In the genomic region with DNA sequence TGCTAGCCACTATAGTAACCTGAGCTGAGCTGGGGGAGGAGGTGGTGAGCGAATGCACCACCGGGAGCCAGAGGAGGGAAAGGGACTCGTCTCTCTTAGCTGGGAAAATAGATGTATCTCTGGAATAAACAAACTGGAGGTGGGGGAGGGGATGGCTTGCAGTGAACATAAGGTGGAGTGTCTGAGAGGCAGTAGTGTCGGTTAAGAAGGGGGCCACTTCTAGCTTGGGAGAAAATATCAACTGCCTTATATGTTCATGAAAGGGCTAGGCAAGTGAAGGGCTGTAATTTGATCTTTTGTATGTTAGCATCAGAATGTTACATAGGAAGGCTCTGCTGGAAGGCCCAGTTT, we compare ENCODE assay signal across 9 cellular contexts. TPM values are rescaled to one million over a fixed set of nuclear protein-coding genes. Genes with fewer than 3 reads are reported as not detected.
DNase-seq lines count a peak whose midpoint lies in the region; ATAC-seq and TF ChIP-seq lines count a peak whose summit lies in the region.
"Had no signal": no experiment of that assay in that cellular context is flagged by ENCODE, and none has a peak within 500 bp of the region (broad histone marks: within the 10 kb centered on the region; RNA-seq: fewer than 3 reads in every experiment).

No MANE protein-coding gene starts in this region.

- TF ChIP-seq CTCF in ascending aorta (IDR thresholded peaks at IDR 0.05), result no peak

- H3K9me3 ChIP-seq in BLaER1, result no peaks in the 10 kb centered on the region
- no peaks in the 10 kb centered on the region for H3K9me3 ChIP-seq in ascending aorta
- no peaks in the 10 kb centered on the region for H3K9me3 ChIP-seq in mesodermal cell (ENCODE audit: control insufficient read depth, low read length)
- no peaks in the 10 kb centered on the region for H3K9me3 ChIP-seq in CD8-positive, alpha-beta memory T cell (ENCODE audit: low read length)

- no peaks in the 10 kb centered on the region for H4K20me1 ChIP-seq in BLaER1

- no peak overlapping the region for H3K9ac ChIP-seq in BLaER1

- 0 to 8% methylated on average over 4 of the region's 4 CpGs for WGBS in mesodermal cell (ENCODE audit: insufficient coverage in 2 of 2), 2 experiments

- ATAC-seq in left colon, result no peak
- ATAC-seq in GM21447 (IDR thresholded peaks at IDR 0.05; ENCODE audit: unreplicated experiment), result no peak

- H3K27ac ChIP-seq in BLaER1 (no peak overlapping the region), ascending aorta (peak overlapping the region; percentile 97 to 98), mesodermal cell (ENCODE audit: low read depth, low read length, severe bottlenecking) (no peak overlapping the region)
- H3K27ac ChIP-seq in CD8-positive, alpha-beta memory T cell (ENCODE audit: low read depth, low read length), result no peak overlapping the region

- CTCF ChIA-PET in CD8-positive, alpha-beta memory T cell (lab: Charles Lee), result no interaction called here

- H3K4me1 Mint-ChIP-seq in CD8-positive, alpha-beta memory T cell, result peaks cover 3 to 9% (median 8%) of the 10 kb centered on the region in 3 donors

- H3K4me3 ChIP-seq in BLaER1, result no peak overlapping the region
- peak overlapping the region; percentile 37 to 94 for H3K4me3 ChIP-seq in ascending aorta
- H3K4me3 ChIP-seq in mesodermal cell (ENCODE audit: extremely low read depth, insufficient read depth, low read length, poor library complexity, severe bottlenecking), result peak overlapping the region; percentile 65
- H3K4me3 ChIP-seq in CD8-positive, alpha-beta memory T cell (ENCODE audit: low read length), result no peak overlapping the region

- H3K27me3 ChIP-seq in BLaER1, result peaks cover 33% of the 10 kb centered on the region
- H3K27me3 ChIP-seq in ascending aorta, result no peaks in the 10 kb centered on the region
- no peaks in the 10 kb centered on the region for H3K27me3 ChIP-seq in CD8-positive, alpha-beta memory T cell (ENCODE audit: insufficient read depth, low read length, poor library complexity, severe bottlenecking)

- intact Hi-C loops in ascending aorta (cut with DNase I) (loop anchor here (2.0 to 10.0 kb wide), 10 partner anchors 14 to 839 kb away; no protein-coding TSS in a partner anchor), left colon (cut with DNase I, micrococcal nuclease) (loop anchor here in 1 of 2 donors (10.0 kb wide), 2 partner anchors 102 to 332 kb away; no protein-coding TSS in a partner anchor)

- no peak overlapping the region for H3K27ac Mint-ChIP-seq in CD8-positive, alpha-beta memory T cell

- H3K27me3 Mint-ChIP-seq in CD8-positive, alpha-beta memory T cell, result peaks cover 5% of the 10 kb centered on the region in 2 donors

- H3K36me3 Mint-ChIP-seq in CD8-positive, alpha-beta memory T cell, result peaks cover 0 to 1% (median 0%) of the 10 kb centered on the region in 3 donors

- H3K4me2 ChIP-seq in BLaER1, result peak overlapping the region; percentile 88

- H3K4me1 ChIP-seq in BLaER1, result peaks cover 29% of the 10 kb centered on the region
- H3K4me1 ChIP-seq in ascending aorta, result peaks cover 0 to 18% of the 10 kb centered on the region in 2 donors
- peaks cover 19% of the 10 kb centered on the region for H3K4me1 ChIP-seq in mesodermal cell (ENCODE audit: control insufficient read depth, insufficient read depth, low read length, poor library complexity, severe bottlenecking)
- peaks cover 4% of the 10 kb centered on the region for H3K4me1 ChIP-seq in CD8-positive, alpha-beta memory T cell (ENCODE audit: insufficient read depth, low read length)

- POLR2A ChIA-PET in CD8-positive, alpha-beta memory T cell (lab: Charles Lee), result no interaction called here

- H3K36me3 ChIP-seq in BLaER1, result no peaks in the 10 kb centered on the region
- no peaks in the 10 kb centered on the region for H3K36me3 ChIP-seq in ascending aorta
- no peaks in the 10 kb centered on the region for H3K36me3 ChIP-seq in mesodermal cell (ENCODE audit: control insufficient read depth, insufficient read depth, low read length)
- no peaks in the 10 kb centered on the region for H3K36me3 ChIP-seq in CD8-positive, alpha-beta memory T cell (ENCODE audit: insufficient read depth, low read length)

- H3K9me3 Mint-ChIP-seq in CD8-positive, alpha-beta memory T cell, result no peaks in the 10 kb centered on the region

- peak; percentile 66 for DNase-seq in NCI-H1092 treated with DMSO at 0.1 percent for 48 hours (lab: John Stamatoyannopoulos, UW)
- DNase-seq in ascending aorta (ENCODE audit: low spot score in 2 of 2), result no peak
- DNase-seq in left colon, result no peak
- DNase-seq in amniotic stem cell (lab: John Stamatoyannopoulos, UW), result no peak
- DNase-seq in CD8-positive, alpha-beta memory T cell, result no peak
- DNase-seq: effector CD4-positive, alpha-beta T cell had no signal

- H3K4me3 Mint-ChIP-seq in CD8-positive, alpha-beta memory T cell, result no peak overlapping the region

RNA-seq across cellular contexts. Expression of a gene that starts 2.2 kb away (rescaled TPM):
- total RNA-seq in ascending aorta (23.5 TPM), left colon (10 to 100 TPM; 10.2 to 21.2 TPM)
- 10.7 TPM for polyA plus RNA-seq in mesodermal cell (2013, experiment 1 of 2)
- 8.6 TPM for polyA plus RNA-seq in mesodermal cell (2013, experiment 2 of 2)
- 10 to 100 TPM; 13.9 to 14.1 TPM for total RNA-seq in CD8-positive, alpha-beta memory T cell
- polyA plus RNA-seq in CD8-positive, alpha-beta memory T cell, result 0.22 TPM

Comparison
In these comparisons a context has a peak if more than half of its experiments do, and no peak if none do; other contexts are left out.
1. H3K27ac ChIP-seq: peak in ascending aorta (2 of 2); none in BLaER1 (single experiment), mesodermal cell (single experiment) and CD8-positive, alpha-beta memory T cell (single experiment).
2. H3K4me3 ChIP-seq: peak in ascending aorta (2 of 2) and mesodermal cell (single experiment); none in BLaER1 (single experiment) and CD8-positive, alpha-beta memory T cell (single experiment).